Comparison of ENCODE assay signal across 12 cellular contexts in genomic region chr19:16094360-16095070, GRCh38. TPM values are rescaled to one million over a fixed set of nuclear protein-coding genes. Genes with fewer than 3 reads are reported as not detected.
DNase-seq lines count a peak whose midpoint lies in the region; ATAC-seq and TF ChIP-seq lines count a peak whose summit lies in the region.
"Had no signal": no experiment of that assay in that cellular context is flagged by ENCODE, and none has a peak within 500 bp of the region (broad histone marks: within the 10 kb centered on the region; RNA-seq: fewer than 3 reads in every experiment).

No MANE protein-coding gene starts in this region.

- H3K9ac ChIP-seq in liver (ENCODE audit: low read depth in 1 of 2, low read length in 2 of 2): no peak overlapping the region

- H3K9me3 ChIP-seq in liver (ENCODE audit: control insufficient read depth in 4 of 4, low read length in 3 of 4): no peaks in the 10 kb centered on the region
- no peaks in the 10 kb centered on the region for H3K9me3 ChIP-seq in testis

- intact Hi-C loops in testis (cut with DNase I; ENCODE audit: low total_unique reads): no loop called here

- peak overlapping the region; percentile 92 for H3K27ac Mint-ChIP-seq in activated T-cell treated with anti-CD3 and anti-CD28 coated beads, Interleukin-2, amount 50 U/mL, for 24 hours
- peak overlapping the region; percentile 88 for H3K27ac Mint-ChIP-seq in activated naive CD8-positive, alpha-beta T cell treated with anti-CD3 and anti-CD28 coated beads, Interleukin-2, amount 50 U/mL, for 24 hours

- TF ChIP-seq CTCF in liver (IDR thresholded peaks at IDR 0.05; ENCODE audit: low read depth, low read length, missing input control) (no peak), testis (IDR thresholded peaks at IDR 0.05) (no peak)

- peak overlapping the region; percentile 41 for H3K4me3 Mint-ChIP-seq in activated T-cell treated with anti-CD3 and anti-CD28 coated beads, Interleukin-2, amount 50 U/mL, for 24 hours
- H3K4me3 Mint-ChIP-seq in activated naive CD8-positive, alpha-beta T cell treated with anti-CD3 and anti-CD28 coated beads, Interleukin-2, amount 50 U/mL, for 24 hours: peak overlapping the region; percentile 32

- no peak for TF ChIP-seq RAD21 in liver (IDR thresholded peaks at IDR 0.05)

- no peaks in the 10 kb centered on the region for H3K9me3 Mint-ChIP-seq in activated T-cell treated with anti-CD3 and anti-CD28 coated beads, Interleukin-2, amount 50 U/mL, for 24 hours
- H3K9me3 Mint-ChIP-seq in activated naive CD8-positive, alpha-beta T cell treated with anti-CD3 and anti-CD28 coated beads, Interleukin-2, amount 50 U/mL, for 24 hours: no peaks in the 10 kb centered on the region

- ATAC-seq in activated naive CD8-positive, alpha-beta T cell treated with anti-CD3 and anti-CD28 coated beads, Interleukin-2, amount 50 U/mL, for 24 hours: no peak

- peaks cover 0 to 18% (median 1%) of the 10 kb centered on the region in 4 donors for H3K36me3 ChIP-seq in liver (ENCODE audit: control insufficient read depth in 4 of 4, insufficient read depth in 3 of 4, low read depth in 1 of 4, low read length in 3 of 4)
- H3K36me3 ChIP-seq in testis (ENCODE audit: low read depth, missing control alignments): no peaks in the 10 kb centered on the region

- no peaks in the 10 kb centered on the region for H3K27me3 Mint-ChIP-seq in activated T-cell treated with anti-CD3 and anti-CD28 coated beads, Interleukin-2, amount 50 U/mL, for 24 hours
- H3K27me3 Mint-ChIP-seq in activated naive CD8-positive, alpha-beta T cell treated with anti-CD3 and anti-CD28 coated beads, Interleukin-2, amount 50 U/mL, for 24 hours: no peaks in the 10 kb centered on the region

- H3K27me3 ChIP-seq in liver (ENCODE audit: control insufficient read depth in 4 of 4, insufficient read depth in 4 of 4, low read length in 3 of 4): no peaks in the 10 kb centered on the region
- H3K27me3 ChIP-seq in testis: no peaks in the 10 kb centered on the region

- no peak overlapping the region for H3K27ac ChIP-seq in liver (ENCODE audit: low read depth in 1 of 2, low read length in 2 of 2)
- H3K27ac ChIP-seq in testis: peak overlapping the region; percentile 35 to 61

- WGBS in liver: 70% methylated on average over 10 of the region's 10 CpGs
- 63 to 72% methylated on average over 10 of the region's 10 CpGs for WGBS in testis, 2 donors

- H3K4me1 ChIP-seq in liver (ENCODE audit: control insufficient read depth in 4 of 4, insufficient read depth in 4 of 4, low read length in 3 of 4): peaks cover 0 to 8% (median 4%) of the 10 kb centered on the region in 4 donors
- peaks cover 12% of the 10 kb centered on the region for H3K4me1 ChIP-seq in testis

- H3K36me3 Mint-ChIP-seq in activated T-cell treated with anti-CD3 and anti-CD28 coated beads, Interleukin-2, amount 50 U/mL, for 24 hours (ENCODE audit: low read depth): peaks cover 96% of the 10 kb centered on the region
- H3K36me3 Mint-ChIP-seq in activated naive CD8-positive, alpha-beta T cell treated with anti-CD3 and anti-CD28 coated beads, Interleukin-2, amount 50 U/mL, for 24 hours (ENCODE audit: low read depth): peaks cover 77% of the 10 kb centered on the region

- no peak for DNase-seq in activated T-cell treated with anti-CD3 and anti-CD28 coated beads, Interleukin-2, amount 50 U/mL, for 24 hours
- no peak for DNase-seq in activated T-cell treated with anti-CD3 and anti-CD28 coated beads, Interleukin-2, amount 50 U/mL, for 1 hour
- no peak for DNase-seq in activated naive CD8-positive, alpha-beta T cell treated with anti-CD3 and anti-CD28 coated beads, Interleukin-2, amount 50 U/mL, for 24 hours
- DNase-seq in testis (no peak), SKM-1 treated with dmso at 0.1 percent for 144 hours (lab: John Stamatoyannopoulos, UW; ENCODE audit: unreplicated experiment) (no peak), iPS-NIHi11 (ENCODE audit: low spot score) (no peak), kidney tubule cell (ENCODE audit: low spot score) (no peak)
- DNase-seq: ACHN; activated CD4-positive, CD25-positive, alpha-beta regulatory T cell treated with anti-CD3 and anti-CD28 coated beads, Interleukin-2, amount 50 U/mL, for 72 hours; aorta; NCI-H226 had no signal

- peaks cover 34% of the 10 kb centered on the region for H3K4me1 Mint-ChIP-seq in activated T-cell treated with anti-CD3 and anti-CD28 coated beads, Interleukin-2, amount 50 U/mL, for 24 hours (ENCODE audit: low read depth)
- H3K4me1 Mint-ChIP-seq in activated naive CD8-positive, alpha-beta T cell treated with anti-CD3 and anti-CD28 coated beads, Interleukin-2, amount 50 U/mL, for 24 hours: peaks cover 40% of the 10 kb centered on the region

- H3K4me3 ChIP-seq in liver (ENCODE audit: low read depth in 1 of 3, low read length in 3 of 3) (no peak overlapping the region), testis (no peak overlapping the region)

- no peak for TF ChIP-seq POLR2A in testis (IDR thresholded peaks at IDR 0.05)

TF ChIP-seq in liver, 16 proteins besides CTCF, POLR2A, EP300 and RAD21:
- TF ChIP-seq REST (IDR thresholded peaks at IDR 0.05): no peak
- TF ChIP-seq YY1 (IDR thresholded peaks at IDR 0.05): no peak
- no peak for TF ChIP-seq FOXA1 (IDR thresholded peaks at IDR 0.05)
- TF ChIP-seq JUND (IDR thresholded peaks at IDR 0.05): peak; percentile 57 to 91
- no peak for TF ChIP-seq EGR1 (IDR thresholded peaks at IDR 0.05; ENCODE audit: low read depth in 2 of 2)
- TF ChIP-seq RXRA (IDR thresholded peaks at IDR 0.05): no peak
- TF ChIP-seq, protein P1, sequence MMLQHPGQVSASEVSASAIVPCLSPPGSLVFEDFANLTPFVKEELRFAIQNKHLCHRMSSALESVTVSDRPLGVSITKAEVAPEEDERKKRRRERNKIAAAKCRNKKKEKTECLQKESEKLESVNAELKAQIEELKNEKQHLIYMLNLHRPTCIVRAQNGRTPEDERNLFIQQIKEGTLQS (IDR thresholded peaks at IDR 0.05): peak; percentile 48
- TF ChIP-seq FOXA2 (IDR thresholded peaks at IDR 0.05): no peak
- peak; percentile 20 for TF ChIP-seq HNF4G (IDR thresholded peaks at IDR 0.05)
- no peak for TF ChIP-seq TAF1 (conservative IDR thresholded peaks at IDR 0.05)
- TF ChIP-seq, protein P2, sequence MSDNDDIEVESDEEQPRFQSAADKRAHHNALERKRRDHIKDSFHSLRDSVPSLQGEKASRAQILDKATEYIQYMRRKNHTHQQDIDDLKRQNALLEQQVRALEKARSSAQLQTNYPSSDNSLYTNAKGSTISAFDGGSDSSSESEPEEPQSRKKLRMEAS (IDR thresholded peaks at IDR 0.05): no peak
- TF ChIP-seq HNF4A (conservative IDR thresholded peaks at IDR 0.05): peak in 1 of 2 donors; percentile 27
- peak; percentile 40 for TF ChIP-seq SP1 (IDR thresholded peaks at IDR 0.05)
- TF ChIP-seq, protein P3, sequence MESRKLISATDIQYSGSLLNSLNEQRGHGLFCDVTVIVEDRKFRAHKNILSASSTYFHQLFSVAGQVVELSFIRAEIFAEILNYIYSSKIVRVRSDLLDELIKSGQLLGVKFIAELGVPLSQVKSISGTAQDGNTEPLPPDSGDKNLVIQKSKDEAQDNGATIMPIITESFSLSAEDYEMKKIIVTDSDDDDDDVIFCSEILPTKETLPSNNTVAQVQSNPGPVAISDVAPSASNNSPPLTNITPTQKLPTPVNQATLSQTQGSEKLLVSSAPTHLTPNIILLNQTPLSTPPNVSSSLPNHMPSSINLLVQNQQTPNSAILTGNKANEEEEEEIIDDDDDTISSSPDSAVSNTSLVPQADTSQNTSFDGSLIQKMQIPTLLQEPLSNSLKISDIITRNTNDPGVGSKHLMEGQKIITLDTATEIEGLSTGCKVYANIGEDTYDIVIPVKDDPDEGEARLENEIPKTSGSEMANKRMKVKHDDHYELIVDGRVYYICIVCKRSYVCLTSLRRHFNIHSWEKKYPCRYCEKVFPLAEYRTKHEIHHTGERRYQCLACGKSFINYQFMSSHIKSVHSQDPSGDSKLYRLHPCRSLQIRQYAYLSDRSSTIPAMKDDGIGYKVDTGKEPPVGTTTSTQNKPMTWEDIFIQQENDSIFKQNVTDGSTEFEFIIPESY (IDR thresholded peaks at IDR 0.05): no peak
- TF ChIP-seq GABPA (IDR thresholded peaks at IDR 0.05 in 1 of 2, conservative IDR thresholded peaks at IDR 0.05 in 1 of 2): no peak
- no peak for TF ChIP-seq NR2F2 (IDR thresholded peaks at IDR 0.05)

RNA-seq across cellular contexts. Expression of gene RAB8A, which starts 17.2 kb away (rescaled TPM):
- total RNA-seq in liver (10 to 100 TPM; 45.6 to 52.0 TPM), testis (10 to 100 TPM; 63.3 to 69.0 TPM)
- polyA plus RNA-seq in liver (10 to 100 TPM; 38.0 to 43.1 TPM), testis (ENCODE audit: insufficient read depth, low read depth, low replicate concordance) (45.9 TPM)

RNA-seq across cellular contexts. Expression of gene TPM4, which starts 18.2 kb away (rescaled TPM):
- total RNA-seq in liver (10 to 100 TPM; 40.8 to 59.9 TPM), testis (100 to 1,000 TPM; 212 to 271 TPM)
- polyA plus RNA-seq in liver (10 to 100 TPM; 19.8 to 46.0 TPM), testis (ENCODE audit: insufficient read depth, low read depth, low replicate concordance) (227 TPM)

RNA-seq across cellular contexts. Expression of gene HSH2D, which starts 49.0 kb away (rescaled TPM):
- total RNA-seq in liver (1 to 10 TPM; 1.2 to 2.9 TPM), testis (under 1 TPM; 0.55 to 0.68 TPM)
- polyA plus RNA-seq in liver (1 to 10 TPM in 1 of 2 donors, under 1 TPM in 1; 0.33 to 1.2 TPM), testis (ENCODE audit: insufficient read depth, low read depth, low replicate concordance) (1.6 TPM)

Comparison
In these comparisons a context has a peak if more than half of its experiments do, and no peak if none do; other contexts are left out.
1. H3K27ac ChIP-seq: peak in testis (2 of 2); none in liver (0 of 2).